23 cellular contexts compared by ENCODE assay signal in genomic region chr5:169258372-169259000, GRCh38. TPM values are rescaled to one million over a fixed set of nuclear protein-coding genes. Genes with fewer than 3 reads are reported as not detected.
DNase-seq lines count a peak whose midpoint lies in the region; ATAC-seq lines count a peak whose summit lies in the region.
"Had no signal": no experiment of that assay in that cellular context is flagged by ENCODE, and none has a peak within 500 bp of the region (broad histone marks: within the 10 kb centered on the region; RNA-seq: fewer than 3 reads in every experiment).

No MANE protein-coding gene starts in this region.

- H3K9me3 ChIP-seq in effector memory CD4-positive, alpha-beta T cell (ENCODE audit: control insufficient read depth, low read length), result no peaks in the 10 kb centered on the region
- H3K9me3 ChIP-seq: body of pancreas, colonic mucosa, mucosa of descending colon, Peyer's patch, prostate gland, vagina had no signal

- no peaks in the 10 kb centered on the region for H3K4me1 ChIP-seq in effector memory CD4-positive, alpha-beta T cell (ENCODE audit: control insufficient read depth, insufficient read depth, low read length, poor library complexity, severe bottlenecking)
- H3K4me1 ChIP-seq: body of pancreas, colonic mucosa, Peyer's patch, prostate gland, vagina had no signal

- no peak overlapping the region for H3K4me3 ChIP-seq in effector memory CD4-positive, alpha-beta T cell (ENCODE audit: insufficient read depth, low read depth, low read length, poor library complexity, severe bottlenecking)
- H3K4me3 ChIP-seq: body of pancreas, colonic mucosa, mucosa of descending colon, Peyer's patch, prostate gland, vagina had no signal

- peak; percentile 50 for DNase-seq in EH (ENCODE audit: low read depth)
- peak; percentile 87 for DNase-seq in RPMI7951 (ENCODE audit: low read depth)
- DNase-seq in fibroblast of gingiva (ENCODE audit: low read depth), result peak; percentile 83
- peak; percentile 39 for DNase-seq in renal cortical epithelial cell (ENCODE audit: low read depth)
- no peak for DNase-seq in activated CD4-positive, alpha-beta T cell treated with anti-CD3 and anti-CD28 coated beads, Interleukin-2, amount 50 U/mL, for 1 hour
- no peak for DNase-seq in effector memory CD4-positive, alpha-beta T cell
- DNase-seq: activated CD4-positive, alpha-beta T cell treated with anti-CD3 and anti-CD28 coated beads for 48 hours; activated naive CD4-positive, alpha-beta T cell treated with anti-CD3 and anti-CD28 coated beads, Interleukin-2, amount 50 U/mL, for 16 hours; activated T-cell treated with anti-CD3 and anti-CD28 coated beads, Interleukin-2, amount 50 U/mL, for 72 hours; CD4-positive, alpha-beta memory T cell; colonic mucosa; foreskin melanocyte; GOT3; hippocampal formation; mucosa of descending colon; NCI-H1417 treated with DMSO at 0.1 percent for 48 hours; NCI-H524 treated with DMSO at 0.1 percent for 48 hours; Peyer's patch had no signal

- H3K27ac ChIP-seq in effector memory CD4-positive, alpha-beta T cell (ENCODE audit: insufficient read depth, low read length, poor library complexity, severe bottlenecking), result no peak overlapping the region
- H3K27ac ChIP-seq: body of pancreas, colonic mucosa, Peyer's patch, prostate gland, vagina had no signal

- H3K27me3 ChIP-seq in effector memory CD4-positive, alpha-beta T cell (replicated peaks; ENCODE audit: control insufficient read depth, insufficient read depth, low read length, poor library complexity, severe bottlenecking), result no peaks in the 10 kb centered on the region
- H3K27me3 ChIP-seq: body of pancreas, colonic mucosa, Peyer's patch, vagina had no signal

- no peak for ATAC-seq in GM18870 (IDR thresholded peaks at IDR 0.05; ENCODE audit: unreplicated experiment)
- ATAC-seq in GM21528 (IDR thresholded peaks at IDR 0.05; ENCODE audit: low FRiP score, unreplicated experiment), result no peak
- ATAC-seq: activated T-cell treated with anti-CD3 and anti-CD28 coated beads, Interleukin-2, amount 50 U/mL, for 72 hours; body of pancreas; mucosa of descending colon had no signal

- H3K36me3 ChIP-seq in effector memory CD4-positive, alpha-beta T cell (ENCODE audit: control insufficient read depth, insufficient read depth, low read length), result no peaks in the 10 kb centered on the region
- H3K36me3 ChIP-seq: colonic mucosa, Peyer's patch, prostate gland, vagina had no signal

RNA-seq across cellular contexts. Expression of gene SLIT3, which starts 42.5 kb away (rescaled TPM):
- total RNA-seq in RPMI7951 (2014; rRNA removed; shearing (Covaris generic)), result 0.72 and 1.3 TPM in 2 replicates
- total RNA-seq in renal cortical epithelial cell, result 0.69 and 3.3 TPM in 2 replicates
- total RNA-seq: CD4-positive, alpha-beta memory T cell had no signal

Comparison
In these comparisons a context has a peak if more than half of its experiments do, and no peak if none do; other contexts are left out.
1. DNase-seq: peak in EH (single experiment), RPMI7951 (single experiment), fibroblast of gingiva (single experiment) and renal cortical epithelial cell (single experiment); none in activated CD4-positive, alpha-beta T cell treated with anti-CD3 and anti-CD28 coated beads, Interleukin-2, amount 50 U/mL, for 1 hour (single experiment) and effector memory CD4-positive, alpha-beta T cell (0 of 3).